In genomic region chr7:130814753-130815152, GRCh38 we compare ENCODE assay signal across 9 cellular contexts.
DNase-seq lines count a peak whose midpoint lies in the region; ATAC-seq and TF ChIP-seq lines count a peak whose summit lies in the region.
"Had no signal": no experiment of that assay in that cellular context is flagged by ENCODE, and none has a peak within 500 bp of the region (broad histone marks: within the 10 kb centered on the region; RNA-seq: fewer than 3 reads in every experiment).

No MANE protein-coding gene starts in this region.

- no peak overlapping the region for H3K4me3 ChIP-seq in AG04449 (ENCODE audit: low read depth, low read length)
- H3K4me3 ChIP-seq in foreskin fibroblast (ENCODE audit: low read depth in 1 of 2, low read length in 2 of 2): no peak overlapping the region

- TF ChIP-seq CTCF in AG04449 (IDR thresholded peaks at IDR 0.05; ENCODE audit: insufficient read depth, low read length, missing control alignments) (peak; percentile 22), GM10248 (IDR thresholded peaks at IDR 0.05; ENCODE audit: control extremely low read depth, extremely low read depth, low read depth, missing control alignments) (peak; percentile 6), foreskin fibroblast (IDR thresholded peaks at IDR 0.05; ENCODE audit: low read depth, low read length) (peak; percentile 48)

- CTCF ChIA-PET in AG04449 (lab: Yijun Ruan, JAX): interaction anchor here (1.0 to 3.8 kb wide), 7 partner anchors 16 to 225 kb away, joined by 3 to 24 read pairs (median 5); no protein-coding TSS in a partner anchor
- CTCF ChIA-PET in GM10248 (lab: Yijun Ruan, JAX): no interaction called here

- POLR2A ChIA-PET in AG04449 (lab: Yijun Ruan, JAX) (no interaction called here), GM10248 (lab: Yijun Ruan, JAX) (no interaction called here)

- DNase-seq in AG04449 (ENCODE audit: low read depth, low spot score): no peak
- no peak for DNase-seq in GM10248 (ENCODE audit: extremely low spot score)
- peak; percentile 46 for DNase-seq in RPMI8226
- peak; percentile 24 to 69 for DNase-seq in foreskin fibroblast
- no peak for DNase-seq in NCI-H187 treated with DMSO at 0.1 percent for 48 hours (lab: John Stamatoyannopoulos, UW)
- no peak for DNase-seq in iPS-NIHi7 (ENCODE audit: extremely low spot score)
- DNase-seq: NCI-H1092 treated with DMSO at 0.1 percent for 48 hours had no signal

- TF ChIP-seq POLR2A in GM18505 (IDR thresholded peaks at IDR 0.05; ENCODE audit: borderline replicate concordance, extremely low read depth, insufficient read depth, insufficient read length): no peak

- ATAC-seq in GM19463 (IDR thresholded peaks at IDR 0.05; ENCODE audit: unreplicated experiment) (no peak), GM18505 (IDR thresholded peaks at IDR 0.05; ENCODE audit: unreplicated experiment) (no peak)

Comparison
In these comparisons a context has a peak if more than half of its experiments do, and no peak if none do; other contexts are left out.
1. DNase-seq: peak in RPMI8226 (single experiment) and foreskin fibroblast (2 of 2); none in AG04449 (single experiment), GM10248 (single experiment), NCI-H187 treated with DMSO at 0.1 percent for 48 hours (single experiment) and iPS-NIHi7 (single experiment).
2. Peak in every context shown above with its lines, with median percentiles within 50 percentile points of each other: CTCF ChIP-seq.